Comparison of ENCODE assay signal across 1 cellular context in genomic region chr3:5011555-5012256, GRCh38.
TF ChIP-seq lines count a peak whose summit lies in the region.

No MANE protein-coding gene starts in this region.

TF ChIP-seq in K562, 482 proteins besides CTCF, POLR2A, EP300 and RAD21 (continued from another document and continues in another):
- TF ChIP-seq ZBTB11 (CRISPR knock-in tag; IDR thresholded peaks at IDR 0.05) (no peak), MTA1 (IDR thresholded peaks at IDR 0.05; ENCODE audit: borderline replicate concordance) (peak; percentile 44; the same call in 1 of the 2 replicates), USF2 (CRISPR knock-in tag; IDR thresholded peaks at IDR 0.05) (no peak), DNMT1 (IDR thresholded peaks at IDR 0.05) (no peak), ZNF780A (CRISPR knock-in tag; IDR thresholded peaks at IDR 0.05) (no peak), ZBTB1 (CRISPR knock-in tag; IDR thresholded peaks at IDR 0.05; ENCODE audit: borderline replicate concordance, low read depth) (no peak), TCFL5 (CRISPR knock-in tag; conservative IDR thresholded peaks at IDR 0.05) (0 out of 2 replicates have a peak, but pooled peaks have one; percentile 55), ZSCAN32 (CRISPR knock-in tag; IDR thresholded peaks at IDR 0.05) (no peak), CC2D1A (IDR thresholded peaks at IDR 0.05) (no peak), ZNF347 (CRISPR knock-in tag; IDR thresholded peaks at IDR 0.05; ENCODE audit: low read depth) (no peak), ZNF696 (CRISPR knock-in tag; conservative IDR thresholded peaks at IDR 0.05) (no peak), E2F4 (CRISPR knock-in tag; IDR thresholded peaks at IDR 0.05; ENCODE audit: low read depth) (no peak), BMI1 (IDR thresholded peaks at IDR 0.05; ENCODE audit: low read length) (no peak), ZNF133 (CRISPR knock-in tag; IDR thresholded peaks at IDR 0.05) (no peak), RNF219 (CRISPR knock-in tag; IDR thresholded peaks at IDR 0.05) (no peak), SREBF2 (CRISPR knock-in tag; IDR thresholded peaks at IDR 0.05) (no peak), RBM15 (IDR thresholded peaks at IDR 0.05; ENCODE audit: insufficient read depth, low read length) (no peak), MCM7 (IDR thresholded peaks at IDR 0.05) (no peak), ZFP30 (CRISPR knock-in tag; IDR thresholded peaks at IDR 0.05; ENCODE audit: borderline replicate concordance) (no peak), ZNF12 (CRISPR knock-in tag; IDR thresholded peaks at IDR 0.05) (no peak), ZFPM2 (CRISPR knock-in tag; IDR thresholded peaks at IDR 0.05) (no peak), ZFP36 (IDR thresholded peaks at IDR 0.05; ENCODE audit: low read depth, low read length, partially characterized antibody) (peak; percentile 34), NKRF (IDR thresholded peaks at IDR 0.05; ENCODE audit: borderline replicate concordance) (peak; percentile 19; the same call in 1 of the 2 replicates), E2F3 (CRISPR knock-in tag; IDR thresholded peaks at IDR 0.05) (no peak), CCNT2 (IDR thresholded peaks at IDR 0.05; ENCODE audit: borderline replicate concordance, extremely low read depth, insufficient read length, low read depth, low read length) (peak; percentile 64), CEBPG (CRISPR knock-in tag; IDR thresholded peaks at IDR 0.05) (no peak), CEBPG (tag; conservative IDR thresholded peaks at IDR 0.05 in 1 of 2, IDR thresholded peaks at IDR 0.05 in 1 of 2) (no peak), ZNF76 (CRISPR knock-in tag; IDR thresholded peaks at IDR 0.05; ENCODE audit: borderline replicate concordance) (0 out of 2 replicates have a peak, but pooled peaks have one; percentile 22), SIN3A (IDR thresholded peaks at IDR 0.05; ENCODE audit: borderline replicate concordance in 2 of 2, control insufficient read depth in 1 of 2, low read depth in 2 of 2, low read length in 2 of 2) (no peak), ZNF644 (tag; IDR thresholded peaks at IDR 0.05; ENCODE audit: low read depth) (0 out of 2 replicates have a peak, but pooled peaks have one; percentile 16), SMARCE1 (IDR thresholded peaks at IDR 0.05) (peak; percentile 90), KLF16 (IDR thresholded peaks at IDR 0.05) (peak; percentile 81), MYNN (IDR thresholded peaks at IDR 0.05) (peak; percentile 82; the same call in 1 of the 2 replicates), MYNN (CRISPR knock-in tag; IDR thresholded peaks at IDR 0.05) (no peak), SP2 (IDR thresholded peaks at IDR 0.05; ENCODE audit: extremely low read depth, low read depth, low read length, poor library complexity, severe bottlenecking) (no peak), OTX1 (CRISPR knock-in tag; IDR thresholded peaks at IDR 0.05) (0 out of 2 replicates have a peak, but pooled peaks have one; percentile 58), ATF2 (CRISPR knock-in tag; IDR thresholded peaks at IDR 0.05) (no peak), EP400 (IDR thresholded peaks at IDR 0.05) (no peak), CEBPB (tag; IDR thresholded peaks at IDR 0.05) (no peak), SRF (CRISPR knock-in tag; IDR thresholded peaks at IDR 0.05) (no peak), CGGBP1 (CRISPR knock-in tag; IDR thresholded peaks at IDR 0.05) (no peak), HOMEZ (CRISPR knock-in tag; IDR thresholded peaks at IDR 0.05) (no peak), POLR2H (tag; IDR thresholded peaks at IDR 0.05; ENCODE audit: low read depth) (no peak), HMG20A (CRISPR knock-in tag; conservative IDR thresholded peaks at IDR 0.05) (no peak), SIN3B (IDR thresholded peaks at IDR 0.05; ENCODE audit: low read depth) (no peak), ATF6 (CRISPR knock-in tag; IDR thresholded peaks at IDR 0.05) (0 out of 2 replicates have a peak, but pooled peaks have one; percentile 28), ZNF592 (IDR thresholded peaks at IDR 0.05) (no peak), ZFX (CRISPR knock-in tag; IDR thresholded peaks at IDR 0.05) (no peak)
